ENCODE assay signal across 8 cellular contexts in genomic region chr7:126700807-126701604, GRCh38.
DNase-seq lines count a peak whose midpoint lies in the region; ATAC-seq lines count a peak whose summit lies in the region.

No MANE protein-coding gene starts in this region.

- DNase-seq in DMS53 (lab: John Stamatoyannopoulos, UW) (peak; percentile 99), NOMO-1 (lab: John Stamatoyannopoulos, UW; ENCODE audit: unreplicated experiment in 2 of 2) (peak; percentile 64 to 83), hepatic stellate cell (ENCODE audit: low spot score) (peak; percentile 62), NCI-H1930 (lab: John Stamatoyannopoulos, UW) (no peak)
- peak; percentile 65 for DNase-seq in activated CD8-positive, alpha-beta memory T cell treated with anti-CD3 and anti-CD28 coated beads, Interleukin-2, amount 50 U/mL, for 48 hours
- DNase-seq in stimulated activated CD4-positive, alpha-beta T cell treated with anti-CD3 and anti-CD28 coated beads, Interleukin-4, amount 100 ng/mL, for 24 hours: peak; percentile 53

- ATAC-seq in GM19438 (IDR thresholded peaks at IDR 0.05; ENCODE audit: low read depth, unreplicated experiment) (peak; percentile 70), HG03460 (IDR thresholded peaks at IDR 0.05; ENCODE audit: unreplicated experiment) (peak; percentile 85)

Comparison
In these comparisons a context has a peak if more than half of its experiments do, and no peak if none do; other contexts are left out.
1. DNase-seq: peak in DMS53 (single experiment), NOMO-1 (2 of 2), activated CD8-positive, alpha-beta memory T cell treated with anti-CD3 and anti-CD28 coated beads, Interleukin-2, amount 50 U/mL, for 48 hours (single experiment), hepatic stellate cell (single experiment) and stimulated activated CD4-positive, alpha-beta T cell treated with anti-CD3 and anti-CD28 coated beads, Interleukin-4, amount 100 ng/mL, for 24 hours (single experiment); none in NCI-H1930 (0 of 2).